ENCODE assay signal across 8 cellular contexts in genomic region chr9:133406480-133407307, GRCh38. TPM values are rescaled to one million over a fixed set of nuclear protein-coding genes. Genes with fewer than 3 reads are reported as not detected.
A peak's percentile ranks its signal among the peaks of the same experiment; 100 is the strongest.
DNase-seq lines count a peak whose midpoint lies in the region; ATAC-seq and TF ChIP-seq lines count a peak whose summit lies in the region.

No MANE protein-coding gene starts in this region.

- no peak overlapping the region for H3T11ph ChIP-seq in H9 (ENCODE audit: low read length)

- H3K79me1 ChIP-seq in H9 (ENCODE audit: insufficient read depth, low read depth, low read length, poor library complexity, severe bottlenecking): no peaks in the 10 kb centered on the region

- no peak overlapping the region for H3K14ac ChIP-seq in H9 (ENCODE audit: insufficient read depth, low read length)

- peak; percentile 93 for TF ChIP-seq CTCF in H9 (conservative IDR thresholded peaks at IDR 0.05)
- TF ChIP-seq CTCF in WERI-Rb-1 (IDR thresholded peaks at IDR 0.05; ENCODE audit: low read depth, low read length): peak; percentile 98
- TF ChIP-seq CTCF in body of pancreas (IDR thresholded peaks at IDR 0.05): peak; percentile 81 to 92 (median 89)

- no peak overlapping the region for H2AFZ ChIP-seq in H9 (ENCODE audit: low read length)

- no peak overlapping the region for H2BK12ac ChIP-seq in H9 (ENCODE audit: insufficient read length, low read depth, low read length)

- H3K36me3 ChIP-seq in CD8-positive, alpha-beta memory T cell (ENCODE audit: insufficient read depth, low read length): peaks cover 35% of the 10 kb centered on the region
- peaks cover 65% of the 10 kb centered on the region for H3K36me3 ChIP-seq in WERI-Rb-1
- H3K36me3 ChIP-seq in body of pancreas (replicated peaks in 1 of 2; ENCODE audit: insufficient read depth in 1 of 2, low read depth in 2 of 2): peaks cover 0 to 15% of the 10 kb centered on the region in 2 donors

- peaks cover 6 to 69% (median 13%) of the 10 kb centered on the region in 3 donors for H3K36me3 Mint-ChIP-seq in CD8-positive, alpha-beta memory T cell
- peaks cover 40 to 70% (median 63%) of the 10 kb centered on the region in 3 experiments; a peak in 6 of 7 replicates for H3K36me3 Mint-ChIP-seq in H9 (ENCODE audit: insufficient read depth in 1 of 3, low read depth in 3 of 3)
- peaks cover 12 to 40% (median 18%) of the 10 kb centered on the region in 3 donors for H3K36me3 Mint-ChIP-seq in immature natural killer cell

- peaks cover 4% of the 10 kb centered on the region for H4K20me1 ChIP-seq in H9 (ENCODE audit: control insufficient read depth, insufficient read depth, insufficient read length)

- H3K9me3 Mint-ChIP-seq in CD8-positive, alpha-beta memory T cell: no peaks in the 10 kb centered on the region
- H3K9me3 Mint-ChIP-seq in H9: no peaks in the 10 kb centered on the region
- no peaks in the 10 kb centered on the region for H3K9me3 Mint-ChIP-seq in immature natural killer cell

- no peaks in the 10 kb centered on the region for H3K27me3 Mint-ChIP-seq in CD8-positive, alpha-beta memory T cell
- H3K27me3 Mint-ChIP-seq in H9 (ENCODE audit: low read depth) (no peaks in the 10 kb centered on the region), immature natural killer cell (ENCODE audit: low read depth in 3 of 3) (peaks cover 0 to 2% (median 0%) of the 10 kb centered on the region in 3 donors)

- H4K8ac ChIP-seq in H9 (replicated peaks; ENCODE audit: insufficient read length, low read depth, low read length): no peak overlapping the region

- no peak overlapping the region for H4K91ac ChIP-seq in H9 (ENCODE audit: insufficient read length, low read depth, low read length)

- WGBS in H9 (ENCODE audit: extremely low coverage, insufficient read length, low lambda C conversion rate): no CpG with 5 or more reads among the region's 24 CpGs
- WGBS in body of pancreas, 2 donors: 42 to 67% methylated on average over 9 to 24 of the region's 24 CpGs

- no peak overlapping the region for H3K4me3 Mint-ChIP-seq in CD8-positive, alpha-beta memory T cell
- H3K4me3 Mint-ChIP-seq in H9: no peak overlapping the region
- H3K4me3 Mint-ChIP-seq in immature natural killer cell: no peak overlapping the region

- H3K4me2 ChIP-seq in H9 (ENCODE audit: insufficient read depth, insufficient read length, low read length): no peak overlapping the region

- ATAC-seq in body of pancreas (peak; percentile 86), HG03095 (IDR thresholded peaks at IDR 0.05; ENCODE audit: unreplicated experiment) (no peak)

- no peaks in the 10 kb centered on the region for H3K9me3 ChIP-seq in CD8-positive, alpha-beta memory T cell (ENCODE audit: low read length)
- H3K9me3 ChIP-seq in H9 (ENCODE audit: control insufficient read depth, low read depth, low read length) (no peaks in the 10 kb centered on the region), WERI-Rb-1 (ENCODE audit: severe bottlenecking) (no peaks in the 10 kb centered on the region), body of pancreas (no peaks in the 10 kb centered on the region)

- TF ChIP-seq POLR2A in body of pancreas (IDR thresholded peaks at IDR 0.05): no peak

- H3K23me2 ChIP-seq in H9 (ENCODE audit: insufficient read length, low read depth, low read length, poor library complexity, severe bottlenecking): no peaks in the 10 kb centered on the region

- no peak overlapping the region for H3K27ac ChIP-seq in CD8-positive, alpha-beta memory T cell (ENCODE audit: low read depth, low read length)
- H3K27ac ChIP-seq in H9 (ENCODE audit: insufficient read length, low read depth, low read length): no peak overlapping the region
- no peak overlapping the region for H3K27ac ChIP-seq in WERI-Rb-1
- no peak overlapping the region for H3K27ac ChIP-seq in body of pancreas

- no peak overlapping the region for H3K18ac ChIP-seq in H9 (ENCODE audit: insufficient read length, low read depth, low read length)

- no peak overlapping the region for H2BK5ac ChIP-seq in H9 (ENCODE audit: insufficient read length, low read length)

- POLR2A ChIA-PET in CD8-positive, alpha-beta memory T cell (lab: Charles Lee): no interaction called here

- H2BK15ac ChIP-seq in H9 (ENCODE audit: low read depth, low read length): no peak overlapping the region

- peak overlapping the region; percentile 64 to 94 (median 87) for H3K27ac Mint-ChIP-seq in CD8-positive, alpha-beta memory T cell
- H3K27ac Mint-ChIP-seq in H9 (peak overlapping the region in 2 of 3 experiments; percentile 60 to 86; a peak in 1 of 7 replicates), immature natural killer cell (peak overlapping the region in 5 of 6 donors; percentile 24 to 62 (median 35))

- no peak overlapping the region for H4K5ac ChIP-seq in H9 (ENCODE audit: insufficient read length, low read depth, low read length)

- H3K4me3 ChIP-seq in CD8-positive, alpha-beta memory T cell (ENCODE audit: low read length): no peak overlapping the region
- no peak overlapping the region for H3K4me3 ChIP-seq in WERI-Rb-1 (ENCODE audit: low read depth, low read length)
- no peak overlapping the region for H3K4me3 ChIP-seq in body of pancreas

- CTCF ChIA-PET in CD8-positive, alpha-beta memory T cell (lab: Charles Lee): interaction anchor here (1.1 to 2.7 kb wide), 3 partner anchors 46 to 79 kb away, joined by 3 to 17 read pairs (median 3); no protein-coding TSS in a partner anchor

- H3K79me2 ChIP-seq in H9 (ENCODE audit: insufficient read depth, low read length): no peaks in the 10 kb centered on the region

- intact Hi-C loops in body of pancreas (cut with DNase I): loop anchor here (5.0 kb wide), 1 partner anchor 81 kb away; no protein-coding TSS in a partner anchor

- H3K9ac ChIP-seq in H9 (ENCODE audit: extremely low read depth, insufficient read length, low read length): no peak overlapping the region

- DNase-seq in CD8-positive, alpha-beta memory T cell: peak; percentile 70 to 85 (median 71)
- DNase-seq in H9 (peak; percentile 88), NCI-H2107 (lab: John Stamatoyannopoulos, UW) (peak; percentile 38), WERI-Rb-1 (peak; percentile 79), body of pancreas (peak; percentile 79 to 81 (median 81)), immature natural killer cell (peak; percentile 58 to 68 (median 61))
- DNase-seq in stimulated activated CD4-positive, alpha-beta T cell treated with anti-CD3 and anti-CD28 coated beads, Interleukin-12 subunit alpha, Interleukin-12 subunit beta, amount 100 ng/mL, for 48 hours (ENCODE audit: low read depth in 2 of 3, low spot score in 1 of 3): peak; percentile 74 to 82 (median 79)

- H3K56ac ChIP-seq in H9 (ENCODE audit: insufficient read length, low read depth, low read length): no peak overlapping the region

- H3K27me3 ChIP-seq in CD8-positive, alpha-beta memory T cell (ENCODE audit: insufficient read depth, low read length, poor library complexity, severe bottlenecking): no peaks in the 10 kb centered on the region
- H3K27me3 ChIP-seq in H9 (ENCODE audit: insufficient read depth, low read length) (no peaks in the 10 kb centered on the region), WERI-Rb-1 (ENCODE audit: insufficient read depth, low read depth, severe bottlenecking) (no peaks in the 10 kb centered on the region), body of pancreas (no peaks in the 10 kb centered on the region)

- no peaks in the 10 kb centered on the region for H3K4me1 ChIP-seq in CD8-positive, alpha-beta memory T cell (ENCODE audit: insufficient read depth, low read length)
- H3K4me1 ChIP-seq in H9 (ENCODE audit: insufficient read depth, low read length): no peaks in the 10 kb centered on the region
- H3K4me1 ChIP-seq in body of pancreas: no peaks in the 10 kb centered on the region

- no peak overlapping the region for H2BK20ac ChIP-seq in H9 (ENCODE audit: low read depth, low read length, poor library complexity, severe bottlenecking)

- H3K4ac ChIP-seq in H9 (ENCODE audit: low read depth, low read length): no peak overlapping the region

- no peak overlapping the region for H2BK120ac ChIP-seq in H9 (ENCODE audit: low read depth, low read length, poor library complexity, severe bottlenecking)

- no peak overlapping the region for H3K23ac ChIP-seq in H9 (ENCODE audit: insufficient read length, low read depth, low read length)

- no peak overlapping the region for H2AK5ac ChIP-seq in H9 (ENCODE audit: insufficient read length, low read length)

- peaks cover 6 to 8% (median 7%) of the 10 kb centered on the region in 3 donors for H3K4me1 Mint-ChIP-seq in CD8-positive, alpha-beta memory T cell
- peaks cover 0 to 2% of the 10 kb centered on the region in 2 experiments; a peak in 1 of 4 replicates for H3K4me1 Mint-ChIP-seq in H9
- H3K4me1 Mint-ChIP-seq in immature natural killer cell: no peaks in the 10 kb centered on the region

RNA-seq across cellular contexts. Expression of gene REXO4, which starts 11.1 kb away (rescaled TPM):
- 10 to 100 TPM; 52.4 to 56.4 TPM for total RNA-seq in CD8-positive, alpha-beta memory T cell
- 25.8 TPM for polyA plus RNA-seq in CD8-positive, alpha-beta memory T cell
- 33.6 and 35.2 TPM in 2 replicates for total RNA-seq in H9 (2021)
- total RNA-seq in body of pancreas: 10 to 100 TPM; 15.6 to 21.8 TPM
- 10 to 100 TPM in 2 of 3 donors, 1 to 10 TPM in 1; 6.9 to 27.4 (median 11.5) TPM for polyA plus RNA-seq in immature natural killer cell

RNA-seq across cellular contexts. Expression of gene ADAMTS13, which starts 15.5 kb away (rescaled TPM):
- total RNA-seq in CD8-positive, alpha-beta memory T cell: 1 to 10 TPM; 1.0 to 1.1 TPM
- 0.32 TPM for polyA plus RNA-seq in CD8-positive, alpha-beta memory T cell
- total RNA-seq in H9 (2021): 8.2 and 8.8 TPM in 2 replicates
- 1 to 10 TPM; 2.3 to 5.6 TPM for total RNA-seq in body of pancreas
- polyA plus RNA-seq in immature natural killer cell: under 1 TPM in 2 of 3 donors, not detected in 1; 0.33 to 0.73 TPM

RNA-seq across cellular contexts. Expression of gene STKLD1, which starts 30.5 kb away (rescaled TPM):
- under 1 TPM; 0.24 to 0.91 TPM for total RNA-seq in CD8-positive, alpha-beta memory T cell
- 0.75 TPM for polyA plus RNA-seq in CD8-positive, alpha-beta memory T cell
- 0.57 TPM in 1 of 2 replicates, not detected in the other for total RNA-seq in H9 (2021)
- not detected for total RNA-seq in body of pancreas
- under 1 TPM in 2 of 3 donors, not detected in 1; 0.55 to 0.96 TPM for polyA plus RNA-seq in immature natural killer cell

RNA-seq across cellular contexts. Expression of gene SURF4, which starts 30.8 kb away (rescaled TPM):
- total RNA-seq in CD8-positive, alpha-beta memory T cell: 100 to 1,000 TPM; 239 to 250 TPM
- polyA plus RNA-seq in CD8-positive, alpha-beta memory T cell: 202 TPM
- total RNA-seq in H9 (2021) (146 and 148 TPM in 2 replicates), body of pancreas (100 to 1,000 TPM in 1 of 2 donors, 10 to 100 TPM in 1; 93.9 to 109 TPM)
- 100 to 1,000 TPM; 195 to 304 (median 198) TPM for polyA plus RNA-seq in immature natural killer cell

RNA-seq across cellular contexts. Expression of gene SURF2, which starts 50.3 kb away (rescaled TPM):
- 10 to 100 TPM; 34.9 to 35.2 TPM for total RNA-seq in CD8-positive, alpha-beta memory T cell
- 46.6 TPM for polyA plus RNA-seq in CD8-positive, alpha-beta memory T cell
- total RNA-seq in H9 (2021) (44.4 and 46.1 TPM in 2 replicates), body of pancreas (10 to 100 TPM; 20.0 to 27.0 TPM)
- polyA plus RNA-seq in immature natural killer cell: 10 to 100 TPM; 30.2 to 36.9 (median 34.5) TPM

Comparison
In these comparisons a context has a peak if more than half of its experiments do, and no peak if none do; other contexts are left out.
1. DNase-seq: peak in every context shown above with its lines; median percentile 88 in H9; 81 in body of pancreas; 79 in WERI-Rb-1; 79 in stimulated activated CD4-positive, alpha-beta T cell treated with anti-CD3 and anti-CD28 coated beads, Interleukin-12 subunit alpha, Interleukin-12 subunit beta, amount 100 ng/mL, for 48 hours; 71 in CD8-positive, alpha-beta memory T cell; 61 in immature natural killer cell; 38 in NCI-H2107.
2. H3K27ac Mint-ChIP-seq: peak in every context shown above with its lines; median percentile 87 in CD8-positive, alpha-beta memory T cell; 73 in H9; 35 in immature natural killer cell.